33 cellular contexts compared by ENCODE assay signal in the genomic region with DNA sequence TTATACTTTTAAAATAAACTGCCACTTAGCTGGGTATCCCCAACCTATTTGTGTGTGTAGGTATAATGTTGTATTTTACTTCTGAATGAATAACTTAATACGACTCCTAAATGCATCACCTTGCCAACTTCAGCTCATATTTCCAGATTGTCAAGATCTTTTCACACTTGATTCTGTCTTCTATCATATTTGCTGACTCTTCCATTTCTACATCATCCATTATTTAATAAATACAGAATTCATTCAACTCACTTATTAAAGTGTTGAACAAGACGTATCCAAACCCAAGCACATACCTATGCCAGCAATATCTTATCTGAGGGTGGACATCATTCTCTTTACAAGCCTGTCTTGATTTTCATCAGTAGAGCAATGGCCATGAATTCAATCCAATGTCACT.
"Had no signal": no experiment of that assay in that cellular context is flagged by ENCODE, and none has a peak within 500 bp of the region (broad histone marks: within the 10 kb centered on the region; RNA-seq: fewer than 3 reads in every experiment).

No MANE protein-coding gene starts in this region.

- FAIRE-seq: TTC549 had no signal

- H3K4me1 ChIP-seq: adrenal gland, body of pancreas, breast epithelium had no signal

- H3K27ac ChIP-seq: adrenal gland, body of pancreas, brain microvascular endothelial cell, breast epithelium, VCaP had no signal

- ATAC-seq: activated CD8-positive, alpha-beta T cell treated with anti-CD3 and anti-CD28 coated beads for 36 hours; activated naive CD4-positive, alpha-beta T cell treated with anti-CD3 and anti-CD28 coated beads, Interleukin-2, amount 50 U/mL, for 72 hours; activated T-cell treated with anti-CD3 and anti-CD28 coated beads, Interleukin-2, amount 50 U/mL, for 4 hours; activated T-cell treated with anti-CD3 and anti-CD28 coated beads, Interleukin-2, amount 50 U/mL, for 72 hours; activated T-helper 17 cell treated with anti-CD3 and anti-CD28 coated beads, Interleukin-2, amount 50 U/mL, for 72 hours; body of pancreas had no signal

- H3K27me3 ChIP-seq: adrenal gland, body of pancreas, brain microvascular endothelial cell, breast epithelium had no signal

- H3K4me3 ChIP-seq: adrenal gland, body of pancreas, breast epithelium had no signal

- DNase-seq: activated B cell treated with CpG ODN at 0.5 μM for 24 hours; activated CD4-positive, alpha-beta memory T cell treated with anti-CD3 and anti-CD28 coated beads for 36 hours; activated CD4-positive, alpha-beta T cell treated with anti-CD3 and anti-CD28 coated beads for 4 hours; activated CD4-positive, alpha-beta T cell treated with anti-CD3 and anti-CD28 coated beads, Interleukin-2, amount 10 ng/mL, durations not matched to agents 24 days and 14 days; activated CD4-positive, alpha-beta T cell treated with anti-CD3 and anti-CD28 coated beads, Interleukin-2, amount 50 U/mL, for 1 hour; activated CD4-positive, alpha-beta T cell treated with anti-CD3 and anti-CD28 coated beads, Interleukin-2, amount 50 U/mL, for 4 hours; activated CD4-positive, CD25-positive, alpha-beta regulatory T cell treated with anti-CD3 and anti-CD28 coated beads, Interleukin-2, amount 50 U/mL, for 72 hours; activated CD8-positive, alpha-beta memory T cell treated with anti-CD3 and anti-CD28 coated beads, Interleukin-2, amount 50 U/mL, for 4 hours; activated CD8-positive, alpha-beta T cell treated with anti-CD3 and anti-CD28 coated beads for 36 hours; activated effector memory CD4-positive, alpha-beta T cell treated with anti-CD3 and anti-CD28 coated beads, Interleukin-2, amount 50 U/mL, for 16 hours; activated gamma-delta T cell treated with Interleukin-2 at 50 U/mL for 16 hours; activated naive CD4-positive, alpha-beta T cell; activated naive CD4-positive, alpha-beta T cell treated with anti-CD3 and anti-CD28 coated beads for 36 hours; activated naive CD4-positive, alpha-beta T cell treated with anti-CD3 and anti-CD28 coated beads, Interleukin-2, amount 50 U/mL, for 16 hours; activated naive CD8-positive, alpha-beta T cell treated with anti-CD3 and anti-CD28 coated beads for 36 hours; activated T-cell treated with anti-CD3 and anti-CD28 coated beads for 4 hours; activated T-cell treated with anti-CD3 and anti-CD28 coated beads, Interleukin-2, amount 50 U/mL, for 1 hour; activated T-cell treated with anti-CD3 and anti-CD28 coated beads, Interleukin-2, amount 50 U/mL, for 4 hours; activated T-cell treated with anti-CD3 and anti-CD28 coated beads, Interleukin-2, amount 50 U/mL, for 72 hours; adrenal gland; amniotic stem cell; aorta; body of pancreas; brain microvascular endothelial cell; central memory CD4-positive, alpha-beta T cell; T-helper 1 cell; T-helper 2 cell; T-helper 9 cell had no signal

- H3K9me3 ChIP-seq: adrenal gland, body of pancreas, breast epithelium had no signal

- H3K36me3 ChIP-seq: adrenal gland, brain microvascular endothelial cell, breast epithelium had no signal
